In the genomic region with DNA sequence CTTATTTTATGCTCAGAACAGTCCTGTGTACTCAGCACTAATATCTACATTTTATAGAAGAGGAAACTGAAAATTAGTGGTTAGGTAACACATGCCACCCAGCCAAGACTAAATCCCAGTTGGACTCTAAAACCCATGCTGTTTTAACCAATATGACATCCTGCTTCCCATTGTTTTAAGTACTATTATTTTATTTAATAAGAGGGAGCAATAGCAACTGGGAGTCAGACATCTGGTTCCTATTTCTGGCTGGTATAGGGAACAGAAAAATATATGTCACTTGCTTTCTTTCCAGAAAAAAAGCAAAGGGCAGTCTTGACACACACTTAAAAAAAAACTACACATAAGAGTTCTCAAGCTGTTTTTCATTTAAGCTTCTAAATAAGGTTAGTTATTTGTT, we compare ENCODE assay signal across 23 cellular contexts.
"Had no signal": no experiment of that assay in that cellular context is flagged by ENCODE, and none has a peak within 500 bp of the region (broad histone marks: within the 10 kb centered on the region; RNA-seq: fewer than 3 reads in every experiment).

No MANE protein-coding gene starts in this region.

- DNase-seq: activated CD4-positive, alpha-beta memory T cell treated with anti-CD3 and anti-CD28 coated beads, Interleukin-2, amount 10 ng/mL, durations not matched to agents 7 days and 5 days; activated CD4-positive, alpha-beta T cell treated with anti-CD3 and anti-CD28 coated beads for 36 hours; activated CD4-positive, alpha-beta T cell treated with anti-CD3 and anti-CD28 coated beads, Interleukin-2, amount 50 U/mL, for 1 hour; activated CD8-positive, alpha-beta memory T cell treated with anti-CD3 and anti-CD28 coated beads, Interleukin-2, amount 50 U/mL, for 4 hours; activated gamma-delta T cell treated with Interleukin-2 at 50 U/mL for 16 hours; activated naive CD4-positive, alpha-beta T cell treated with anti-CD3 and anti-CD28 coated beads, Interleukin-2, amount 50 U/mL, for 16 hours; activated T-cell treated with anti-CD3 and anti-CD28 coated beads, Interleukin-2, amount 50 U/mL, for 72 hours; amniotic stem cell; body of pancreas; central memory CD4-positive, alpha-beta T cell; KG1; NCI-H1092; NCI-H1436; NCI-H187 treated with DMSO at 0.1 percent for 48 hours; NCI-H2107; NCI-H2171 treated with DMSO at 0.1 percent for 48 hours; NCI-H524; NCI-H748 treated with DMSO at 0.1 percent for 48 hours; SIG-M5; T-helper 1 cell; WERI-Rb-1 had no signal

- H3K27me3 ChIP-seq: ascending aorta, body of pancreas had no signal

- H3K4me3 ChIP-seq: ascending aorta, body of pancreas, coronary artery had no signal

- H3K9me3 ChIP-seq: ascending aorta, body of pancreas had no signal

- H3K4me1 ChIP-seq: ascending aorta, body of pancreas had no signal

- ATAC-seq: activated CD4-positive, alpha-beta T cell treated with anti-CD3 and anti-CD28 coated beads for 36 hours; activated T-cell treated with anti-CD3 and anti-CD28 coated beads, Interleukin-2, amount 50 U/mL, for 72 hours; body of pancreas had no signal
